17 cellular contexts compared by ENCODE assay signal in the genomic region with DNA sequence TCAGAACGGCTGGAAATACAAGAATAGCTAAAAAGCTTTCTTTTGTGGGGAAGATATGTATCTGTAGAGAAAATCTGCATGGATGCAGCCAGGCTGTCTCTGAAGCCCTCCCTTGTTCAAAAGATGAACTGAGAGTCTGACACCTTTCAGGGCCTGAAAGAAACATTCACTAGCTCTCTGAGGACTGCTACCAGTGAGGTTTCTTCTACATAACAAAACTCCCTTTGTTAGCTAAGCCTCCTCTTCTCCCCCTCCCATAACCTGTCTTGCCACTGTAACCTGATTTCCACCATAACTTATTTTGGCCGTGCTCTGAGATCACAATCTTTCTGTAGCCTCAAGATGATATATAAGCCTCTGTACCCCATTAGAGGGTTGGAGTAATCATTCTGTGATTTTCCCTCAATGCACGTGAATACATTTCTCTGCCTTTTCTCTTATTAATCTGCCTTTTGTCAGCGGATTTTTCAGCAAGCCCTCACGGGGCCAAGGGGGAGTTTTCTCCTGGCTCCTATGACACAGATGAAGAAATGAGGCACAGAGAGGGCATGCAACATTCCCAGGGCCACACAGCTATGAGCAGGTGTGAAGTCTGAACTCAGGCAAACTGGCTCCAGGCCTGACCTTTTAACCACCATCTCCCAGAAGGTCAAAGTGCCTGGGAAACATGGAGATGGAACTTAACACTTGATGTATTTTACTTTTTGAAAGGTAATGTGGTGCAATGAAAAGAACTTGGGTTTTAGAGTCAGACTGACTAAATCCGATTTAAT.
A peak's percentile ranks its signal among the peaks of the same experiment; 100 is the strongest.
DNase-seq lines count a peak whose midpoint lies in the region; ATAC-seq, FAIRE-seq and TF ChIP-seq lines count a peak whose summit lies in the region.
"Had no signal": no experiment of that assay in that cellular context is flagged by ENCODE, and none has a peak within 500 bp of the region (broad histone marks: within the 10 kb centered on the region; RNA-seq: fewer than 3 reads in every experiment).

No MANE protein-coding gene starts in this region.

- TF ChIP-seq RAD21 in GM12878 (IDR thresholded peaks at IDR 0.05; ENCODE audit: insufficient read depth, low read depth, low read length): no peak

- H3K9me3 ChIP-seq in ES-I3 (ENCODE audit: control insufficient read depth, insufficient read depth, low read length) (no peaks in the 10 kb centered on the region), GM12878 (replicated peaks; ENCODE audit: control insufficient read depth, insufficient read depth, low read length) (no peaks in the 10 kb centered on the region)

- H3K4me2 ChIP-seq in GM12878 (ENCODE audit: control insufficient read depth, insufficient read depth): no peak overlapping the region

- 0% methylated on average over 6 of the region's 6 CpGs for WGBS in GM12878 (ENCODE audit: insufficient coverage, insufficient replicate concordance, low lambda C conversion rate, missing lambda C conversion rate)

- no peak for TF ChIP-seq EP300 in GM12878 (IDR thresholded peaks at IDR 0.05; ENCODE audit: borderline replicate concordance in 1 of 2, control insufficient read depth in 1 of 2, low read depth in 2 of 2, low read length in 2 of 2)

- peak overlapping the region; percentile 11; the same call in 1 of the 2 replicates for H3K9ac ChIP-seq in ES-I3 (ENCODE audit: low read depth, low read length)
- no peak overlapping the region for H3K9ac ChIP-seq in GM12878 (ENCODE audit: control insufficient read depth, insufficient read depth, low read length)

- no TSS peak for BruUV-seq in GM12878 (replicated peaks; lab: Mats Ljungman, UMichigan)

- POLR2A ChIA-PET in GM12878 (lab: Charles Lee): interaction anchor here (0.6 kb wide), 2 partner anchors 170 to 364 kb away, joined by 3 to 7 read pairs; no protein-coding TSS in a partner anchor

- no peak overlapping the region for H3K27ac ChIP-seq in GM12878 (ENCODE audit: control insufficient read depth, insufficient read depth)

- CTCF ChIA-PET in GM12878 (lab: Yijun Ruan, JAX): interaction anchor here (0.7 kb wide), 1 partner anchor 269 kb away, joined by 3 read pairs; no protein-coding TSS in a partner anchor

- no peak for FAIRE-seq in GM12878 (lab: Jason Lieb, UNC)
- FAIRE-seq: endometrium, GM12892 had no signal

- in situ Hi-C loops in GM12878 (cut with MboI): no loop called here

- no peak for TF ChIP-seq CTCF in GM12878 (IDR thresholded peaks at IDR 0.05 in 2 of 3, conservative IDR thresholded peaks at IDR 0.05 in 1 of 3; ENCODE audit: control insufficient read depth in 2 of 3, extremely low read depth in 1 of 3, insufficient read depth in 1 of 3, low read depth in 3 of 3, low read length in 3 of 3)

- H3K4me3 ChIP-seq in GM12878: no peak overlapping the region
- H3K4me3 ChIP-seq: lung had no signal

- intact Hi-C loops in GM12878 (cut with micrococcal nuclease; ENCODE audit: unreplicated experiment) (no loop called here), left colon (cut with DNase I, micrococcal nuclease) (no loop called here)

- H3K4me1 ChIP-seq in ES-I3 (ENCODE audit: insufficient read depth, low read length) (peaks cover 63% of the 10 kb centered on the region), GM12878 (ENCODE audit: control insufficient read depth, insufficient read depth, low read length) (no peaks in the 10 kb centered on the region)

- H3K36me3 ChIP-seq in ES-I3 (ENCODE audit: insufficient read depth, low read length): no peaks in the 10 kb centered on the region
- no peaks in the 10 kb centered on the region for H3K36me3 ChIP-seq in GM12878 (ENCODE audit: control insufficient read depth in 2 of 2, insufficient read depth in 2 of 2, low read length in 1 of 2)

- SMC1A ChIA-PET in GM12878 (lab: Charles Lee; ENCODE audit: uncharacterized antibody, unreplicated experiment): interaction anchor here (0.8 to 1.1 kb wide), 3 partner anchors 9 to 83 kb away, joined by 3 to 4 read pairs (median 3); no protein-coding TSS in a partner anchor

- no peaks in the 10 kb centered on the region for H4K20me1 ChIP-seq in GM12878 (ENCODE audit: control insufficient read depth, insufficient read depth)

- no peak overlapping the region for H2AFZ ChIP-seq in GM12878 (ENCODE audit: control insufficient read depth, low read depth, low read length)

- ATAC-seq in HG02798 (IDR thresholded peaks at IDR 0.05; ENCODE audit: poor library complexity, unreplicated experiment) (peak; percentile 42), GM12878 (peak; percentile 71), HG02885 (IDR thresholded peaks at IDR 0.05; ENCODE audit: poor library complexity, unreplicated experiment) (no peak), left colon (no peak), GM21619 (IDR thresholded peaks at IDR 0.05; ENCODE audit: unreplicated experiment) (no peak)
- ATAC-seq: activated naive CD8-positive, alpha-beta T cell treated with anti-CD3 and anti-CD28 coated beads, Interleukin-2, amount 50 U/mL, for 24 hours; natural killer cell treated with Interleukin-12 subunit alpha and Interleukin-12 subunit beta and Interleukin-15 and Interleukin-18, amount 100 ng/mL, for 72 hours had no signal

- DNase-seq in GM12878 (ENCODE audit: low read depth, low spot score) (no peak), left kidney (ENCODE audit: low read depth, low spot score) (peak; percentile 2), left colon (no peak), hepatic stellate cell (ENCODE audit: low spot score) (no peak)
- DNase-seq: activated naive CD8-positive, alpha-beta T cell treated with anti-CD3 and anti-CD28 coated beads, Interleukin-2, amount 50 U/mL, for 24 hours; KBM-7; NCI-H1048; NCI-H2107; SW 1271 had no signal

- no peaks in the 10 kb centered on the region for H3K27me3 ChIP-seq in GM12878 (replicated peaks in 1 of 2; ENCODE audit: control insufficient read depth in 2 of 2, insufficient read depth in 2 of 2, low read length in 1 of 2)

- RAD21 ChIA-PET in GM12878 (lab: Charles Lee; ENCODE audit: unreplicated experiment): no interaction called here

- no peaks in the 10 kb centered on the region for H3K79me2 ChIP-seq in GM12878 (ENCODE audit: control insufficient read depth, insufficient read depth, low read length)

- no peak for TF ChIP-seq POLR2A in GM12878 (IDR thresholded peaks at IDR 0.05; ENCODE audit: low read depth, low read length)

TF ChIP-seq in GM12878, 131 proteins besides CTCF, POLR2A, EP300 and RAD21:
- TF ChIP-seq BHLHE40 (IDR thresholded peaks at IDR 0.05; ENCODE audit: borderline replicate concordance in 1 of 2, low read depth in 2 of 2, low read length in 1 of 2) (peak in 1 of 2 experiments; percentile 43; a peak in 1 of 4 replicates), POLR2AphosphoS5 (IDR thresholded peaks at IDR 0.05; ENCODE audit: low read length) (no peak)
- TF ChIP-seq, protein P1, sequence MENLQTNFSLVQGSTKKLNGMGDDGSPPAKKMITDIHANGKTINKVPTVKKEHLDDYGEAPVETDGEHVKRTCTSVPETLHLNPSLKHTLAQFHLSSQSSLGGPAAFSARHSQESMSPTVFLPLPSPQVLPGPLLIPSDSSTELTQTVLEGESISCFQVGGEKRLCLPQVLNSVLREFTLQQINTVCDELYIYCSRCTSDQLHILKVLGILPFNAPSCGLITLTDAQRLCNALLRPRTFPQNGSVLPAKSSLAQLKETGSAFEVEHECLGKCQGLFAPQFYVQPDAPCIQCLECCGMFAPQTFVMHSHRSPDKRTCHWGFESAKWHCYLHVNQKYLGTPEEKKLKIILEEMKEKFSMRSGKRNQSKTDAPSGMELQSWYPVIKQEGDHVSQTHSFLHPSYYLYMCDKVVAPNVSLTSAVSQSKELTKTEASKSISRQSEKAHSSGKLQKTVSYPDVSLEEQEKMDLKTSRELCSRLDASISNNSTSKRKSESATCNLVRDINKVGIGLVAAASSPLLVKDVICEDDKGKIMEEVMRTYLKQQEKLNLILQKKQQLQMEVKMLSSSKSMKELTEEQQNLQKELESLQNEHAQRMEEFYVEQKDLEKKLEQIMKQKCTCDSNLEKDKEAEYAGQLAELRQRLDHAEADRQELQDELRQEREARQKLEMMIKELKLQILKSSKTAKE (IDR thresholded peaks at IDR 0.05; ENCODE audit: low read depth, poor library complexity, severe bottlenecking): peak; percentile 36
TF ChIP-seq in GM12878: peak in this region for 2.

Comparison
In these comparisons a context has a peak if more than half of its experiments do, and no peak if none do; other contexts are left out.
1. ATAC-seq: peak in HG02798 (single experiment) and GM12878 (single experiment); none in HG02885 (single experiment), left colon (single experiment) and GM21619 (single experiment).